In the genomic region with DNA sequence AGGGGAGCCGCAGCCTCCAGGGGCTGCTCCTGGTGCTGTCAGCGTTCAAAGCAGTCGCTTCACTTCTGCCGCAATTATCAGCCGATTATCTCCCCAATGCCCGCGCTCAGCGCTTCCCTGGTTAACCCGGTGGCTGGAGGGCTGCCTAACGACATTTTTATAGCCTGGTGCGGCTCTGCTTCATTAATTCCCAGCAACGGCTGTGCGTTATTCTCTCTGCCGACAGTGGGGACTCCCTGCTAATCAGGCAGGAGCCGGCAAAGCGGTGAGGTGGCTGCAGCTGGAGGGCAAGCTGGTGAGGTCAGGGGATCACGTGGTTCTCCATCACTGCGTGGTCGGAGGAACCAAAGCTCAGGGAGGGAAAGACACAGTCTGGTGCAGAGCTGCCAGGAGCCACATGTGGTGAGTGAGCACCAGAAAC, we compare ENCODE assay signal across 8 cellular contexts.
DNase-seq lines count a peak whose midpoint lies in the region; ATAC-seq and TF ChIP-seq lines count a peak whose summit lies in the region.

No MANE protein-coding gene starts in this region.

- peak overlapping the region; percentile 51 for H3K27ac ChIP-seq in ectodermal cell (ENCODE audit: insufficient read depth, low read depth, low read length, poor library complexity, severe bottlenecking)

- POLR2A ChIA-PET in activated CD4-positive, alpha-beta memory T cell treated with anti-CD3 and anti-CD28 coated beads for 36 hours (lab: Charles Lee) = no interaction called here
- POLR2A ChIA-PET in activated CD4-positive, alpha-beta memory T cell treated with anti-CD3 and anti-CD28 coated beads, Interleukin-2, amount 10 ng/mL, durations not matched to agents 7 days and 5 days (lab: Charles Lee) = no interaction called here
- POLR2A ChIA-PET in naive thymus-derived CD8-positive, alpha-beta T cell (lab: Charles Lee) = no interaction called here

- H3K9me3 Mint-ChIP-seq in activated CD4-positive, alpha-beta memory T cell treated with anti-CD3 and anti-CD28 coated beads for 36 hours = no peaks in the 10 kb centered on the region
- H3K9me3 Mint-ChIP-seq in activated CD4-positive, alpha-beta memory T cell treated with anti-CD3 and anti-CD28 coated beads, Interleukin-2, amount 10 ng/mL, durations not matched to agents 7 days and 5 days = no peaks in the 10 kb centered on the region
- H3K9me3 Mint-ChIP-seq in progenitor cell of endocrine pancreas (ENCODE audit: low read depth) = no peaks in the 10 kb centered on the region
- peaks cover 0 to 3% (median 0%) of the 10 kb centered on the region in 9 donors for H3K9me3 Mint-ChIP-seq in naive thymus-derived CD8-positive, alpha-beta T cell

- peaks cover 17% of the 10 kb centered on the region for H3K27me3 Mint-ChIP-seq in activated CD4-positive, alpha-beta memory T cell treated with anti-CD3 and anti-CD28 coated beads for 36 hours
- peaks cover 31% of the 10 kb centered on the region for H3K27me3 Mint-ChIP-seq in activated CD4-positive, alpha-beta memory T cell treated with anti-CD3 and anti-CD28 coated beads, Interleukin-2, amount 10 ng/mL, durations not matched to agents 7 days and 5 days
- H3K27me3 Mint-ChIP-seq in progenitor cell of endocrine pancreas = peaks cover 8% of the 10 kb centered on the region
- H3K27me3 Mint-ChIP-seq in naive thymus-derived CD8-positive, alpha-beta T cell = peaks cover 18 to 31% (median 24%) of the 10 kb centered on the region in 5 donors

- peak; percentile 25 for DNase-seq in activated CD4-positive, alpha-beta memory T cell treated with anti-CD3 and anti-CD28 coated beads for 36 hours
- no peak for DNase-seq in activated CD4-positive, alpha-beta memory T cell treated with anti-CD3 and anti-CD28 coated beads, Interleukin-2, amount 10 ng/mL, durations not matched to agents 7 days and 5 days
- DNase-seq in NCI-H146 (lab: John Stamatoyannopoulos, UW) (peak; percentile 77), progenitor cell of endocrine pancreas (ENCODE audit: low spot score, unreplicated experiment) (peak; percentile 40), SW 1271 (lab: John Stamatoyannopoulos, UW) (no peak), COLO829 (ENCODE audit: low spot score) (no peak)
- DNase-seq in naive thymus-derived CD8-positive, alpha-beta T cell = no peak

- intact Hi-C loops in activated CD4-positive, alpha-beta memory T cell treated with anti-CD3 and anti-CD28 coated beads for 36 hours (cut with micrococcal nuclease) = no loop called here

- CTCF ChIA-PET in activated CD4-positive, alpha-beta memory T cell treated with anti-CD3 and anti-CD28 coated beads for 36 hours (lab: Charles Lee) = no interaction called here
- CTCF ChIA-PET in activated CD4-positive, alpha-beta memory T cell treated with anti-CD3 and anti-CD28 coated beads, Interleukin-2, amount 10 ng/mL, durations not matched to agents 7 days and 5 days (lab: Charles Lee) = no interaction called here

- ATAC-seq in naive thymus-derived CD8-positive, alpha-beta T cell = no peak

- H3K36me3 Mint-ChIP-seq in activated CD4-positive, alpha-beta memory T cell treated with anti-CD3 and anti-CD28 coated beads for 36 hours = no peaks in the 10 kb centered on the region
- H3K36me3 Mint-ChIP-seq in activated CD4-positive, alpha-beta memory T cell treated with anti-CD3 and anti-CD28 coated beads, Interleukin-2, amount 10 ng/mL, durations not matched to agents 7 days and 5 days (ENCODE audit: low read depth) = no peaks in the 10 kb centered on the region
- no peaks in the 10 kb centered on the region for H3K36me3 Mint-ChIP-seq in progenitor cell of endocrine pancreas (ENCODE audit: insufficient read depth)
- H3K36me3 Mint-ChIP-seq in naive thymus-derived CD8-positive, alpha-beta T cell = no peaks in the 10 kb centered on the region

- H3K27me3 ChIP-seq in ectodermal cell (ENCODE audit: control insufficient read depth, insufficient read depth, low read length, poor library complexity, severe bottlenecking) = no peaks in the 10 kb centered on the region

- TF ChIP-seq CTCF in progenitor cell of endocrine pancreas (IDR thresholded peaks at IDR 0.05; ENCODE audit: unreplicated experiment) = peak; percentile 6

- no peaks in the 10 kb centered on the region for H3K36me3 ChIP-seq in ectodermal cell (ENCODE audit: control insufficient read depth, insufficient read depth, low read length)

- no peak overlapping the region for H3K4me3 Mint-ChIP-seq in activated CD4-positive, alpha-beta memory T cell treated with anti-CD3 and anti-CD28 coated beads for 36 hours
- H3K4me3 Mint-ChIP-seq in activated CD4-positive, alpha-beta memory T cell treated with anti-CD3 and anti-CD28 coated beads, Interleukin-2, amount 10 ng/mL, durations not matched to agents 7 days and 5 days = no peak overlapping the region
- peak overlapping the region; percentile 47 for H3K4me3 Mint-ChIP-seq in progenitor cell of endocrine pancreas (ENCODE audit: low read depth)
- peak overlapping the region in 1 of 10 donors; percentile 49 for H3K4me3 Mint-ChIP-seq in naive thymus-derived CD8-positive, alpha-beta T cell

- no peak overlapping the region for H3K4me3 ChIP-seq in ectodermal cell (ENCODE audit: insufficient read depth, low read depth, low read length)

- H3K9me3 ChIP-seq in ectodermal cell (ENCODE audit: control insufficient read depth, low read length) = no peaks in the 10 kb centered on the region

- WGBS in ectodermal cell, 2 experiments = 8 to 10% methylated on average over 19 of the region's 19 CpGs

- H3K4me1 ChIP-seq in ectodermal cell (ENCODE audit: control insufficient read depth, insufficient read depth, low read length) = no peaks in the 10 kb centered on the region

- no peak overlapping the region for H3K27ac Mint-ChIP-seq in activated CD4-positive, alpha-beta memory T cell treated with anti-CD3 and anti-CD28 coated beads for 36 hours
- H3K27ac Mint-ChIP-seq in activated CD4-positive, alpha-beta memory T cell treated with anti-CD3 and anti-CD28 coated beads, Interleukin-2, amount 10 ng/mL, durations not matched to agents 7 days and 5 days = no peak overlapping the region
- peak overlapping the region; percentile 49 for H3K27ac Mint-ChIP-seq in progenitor cell of endocrine pancreas
- no peak overlapping the region for H3K27ac Mint-ChIP-seq in naive thymus-derived CD8-positive, alpha-beta T cell

- H3K4me1 Mint-ChIP-seq in activated CD4-positive, alpha-beta memory T cell treated with anti-CD3 and anti-CD28 coated beads for 36 hours (ENCODE audit: low read depth) = no peaks in the 10 kb centered on the region
- H3K4me1 Mint-ChIP-seq in activated CD4-positive, alpha-beta memory T cell treated with anti-CD3 and anti-CD28 coated beads, Interleukin-2, amount 10 ng/mL, durations not matched to agents 7 days and 5 days = no peaks in the 10 kb centered on the region
- H3K4me1 Mint-ChIP-seq in progenitor cell of endocrine pancreas (ENCODE audit: low read depth) = peaks cover 4% of the 10 kb centered on the region
- peaks cover 0 to 3% (median under 1%) of the 10 kb centered on the region in 4 donors for H3K4me1 Mint-ChIP-seq in naive thymus-derived CD8-positive, alpha-beta T cell

Comparison
In these comparisons a context has a peak if more than half of its experiments do, and no peak if none do; other contexts are left out.
1. DNase-seq: peak in activated CD4-positive, alpha-beta memory T cell treated with anti-CD3 and anti-CD28 coated beads for 36 hours (single experiment), NCI-H146 (single experiment) and progenitor cell of endocrine pancreas (single experiment); none in activated CD4-positive, alpha-beta memory T cell treated with anti-CD3 and anti-CD28 coated beads, Interleukin-2, amount 10 ng/mL, durations not matched to agents 7 days and 5 days (single experiment), naive thymus-derived CD8-positive, alpha-beta T cell (0 of 10), SW 1271 (0 of 2) and COLO829 (single experiment).